ENCODE assay signal across 8 cellular contexts in the genomic region with DNA sequence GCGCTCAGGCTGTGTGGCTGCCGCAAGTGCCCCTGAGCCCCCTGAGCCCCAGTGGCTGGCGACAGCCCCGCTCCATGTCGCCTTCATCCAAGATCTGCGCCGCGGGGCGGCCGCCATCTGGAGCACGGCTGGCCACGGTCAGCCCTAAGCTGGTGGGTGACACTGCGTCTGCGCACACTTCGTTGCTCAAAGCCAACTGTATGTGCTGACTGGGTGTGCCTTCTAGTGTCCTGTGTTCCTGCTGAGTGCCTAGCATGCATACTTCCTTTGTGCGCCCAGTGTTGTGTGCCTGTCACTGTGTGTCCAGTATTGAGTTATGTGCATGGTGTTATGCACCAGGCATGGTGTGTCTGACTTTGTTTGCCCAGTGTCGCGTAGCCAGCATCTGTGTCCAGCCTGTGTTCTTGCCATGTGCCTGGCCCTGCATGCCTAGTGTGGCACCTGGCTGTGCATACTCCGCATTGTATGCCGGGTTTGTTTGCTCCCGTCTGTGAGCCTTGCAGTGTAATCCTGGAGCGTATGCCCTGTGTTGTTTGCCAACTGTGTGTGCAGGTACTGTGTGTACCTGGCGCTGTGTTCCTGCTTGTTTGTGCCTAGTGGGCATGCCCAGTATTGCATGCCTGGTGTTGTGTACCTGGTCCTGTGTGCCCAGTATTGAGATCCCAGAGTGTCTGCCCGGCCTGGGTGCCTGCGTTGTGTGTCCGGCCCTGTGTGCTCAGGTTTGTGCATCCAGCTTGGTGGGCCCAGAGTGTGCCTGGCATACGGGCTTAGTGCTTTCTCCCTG. TPM values are rescaled to one million over a fixed set of nuclear protein-coding genes. Genes with fewer than 3 reads are reported as not detected.
DNase-seq lines count a peak whose midpoint lies in the region; ATAC-seq, FAIRE-seq and TF ChIP-seq lines count a peak whose summit lies in the region.

No MANE protein-coding gene starts in this region.

- no peaks in the 10 kb centered on the region for H4K20me1 ChIP-seq in HepG2 (ENCODE audit: insufficient read depth, low read length)

- peak overlapping the region; percentile 48 for H3K4me3 ChIP-seq in WERI-Rb-1 (ENCODE audit: low read depth, low read length)
- H3K4me3 ChIP-seq in HepG2 (replicated peaks in 1 of 3; ENCODE audit: insufficient read depth in 1 of 3, low read depth in 2 of 3, low read length in 3 of 3) = no peak overlapping the region

- POLR2A ChIA-PET in HepG2 (lab: Yijun Ruan, JAX) = no interaction called here

- H3K4me1 ChIP-seq in HepG2 (ENCODE audit: insufficient read depth, low read length) = no peaks in the 10 kb centered on the region

- H3K36me3 ChIP-seq in WERI-Rb-1 (no peaks in the 10 kb centered on the region), HepG2 (replicated peaks in 1 of 2; ENCODE audit: control insufficient read depth in 1 of 2, insufficient read depth in 2 of 2, low read length in 2 of 2) (no peaks in the 10 kb centered on the region)

- intact Hi-C loops in HepG2 (cut with micrococcal nuclease; ENCODE audit: unreplicated experiment) = loop anchor here (5.0 kb wide), 1 partner anchor 403 kb away; no protein-coding TSS in a partner anchor
- intact Hi-C loops in activated T-helper 1 cell treated with anti-CD3 and anti-CD28 coated beads, Interleukin-12 subunit alpha, Interleukin-12 subunit beta, Interleukin-2, Interleukin-4 antibody, amounts not matched to agents 30 ng/mL and 10 ng/mL and 1 ng/mL, durations not matched to agents 14 hours and 24 hours and 36 hours (cut with micrococcal nuclease) = no loop called here

- 19% methylated on average over 4 of the region's 27 CpGs for WGBS in HepG2 (ENCODE audit: low lambda C conversion rate)

- H3K9ac ChIP-seq in HepG2 (ENCODE audit: insufficient read depth, low read depth, low read length) = no peak overlapping the region

- H3K9me3 ChIP-seq in WERI-Rb-1 (ENCODE audit: severe bottlenecking) (no peaks in the 10 kb centered on the region), HepG2 (ENCODE audit: low read length) (no peaks in the 10 kb centered on the region)

- in situ Hi-C loops in HepG2 (cut with HindIII; ENCODE audit: extremely low pct_ligation_motif_present, low pct_unique_long_range_greater_than_20kb) = no loop called here
- in situ Hi-C loops in GM13976 (cut with MboI; ENCODE audit: low sequenced_read_pairs, unreplicated experiment) = no loop called here

- no peaks in the 10 kb centered on the region for H3K27me3 ChIP-seq in WERI-Rb-1 (ENCODE audit: insufficient read depth, low read depth, severe bottlenecking)
- H3K27me3 ChIP-seq in HepG2 (ENCODE audit: control insufficient read depth in 1 of 2, insufficient read depth in 2 of 2, low read length in 2 of 2) = peaks cover 0 to 2% of the 10 kb centered on the region in 2 experiments; a peak in 1 of 5 replicates

- H3K4me1 Mint-ChIP-seq in activated T-helper 1 cell treated with anti-CD3 and anti-CD28 coated beads, Interleukin-12 subunit alpha, Interleukin-12 subunit beta, Interleukin-2, Interleukin-4 antibody, amounts not matched to agents 30 ng/mL and 10 ng/mL and 1 ng/mL, durations not matched to agents 14 hours and 24 hours and 36 hours (ENCODE audit: low read depth) = no peaks in the 10 kb centered on the region

- TF ChIP-seq POLR2A in HepG2 (IDR thresholded peaks at IDR 0.05; ENCODE audit: insufficient read depth in 1 of 2, low read depth in 2 of 2, low read length in 2 of 2) = no peak

- CTCF ChIA-PET in HepG2 (lab: Yijun Ruan, JAX; ENCODE audit: low intra/inter-chr PET ratio, low total read pairs) = no interaction called here

- H3K27me3 Mint-ChIP-seq in activated T-helper 1 cell treated with anti-CD3 and anti-CD28 coated beads, Interleukin-12 subunit alpha, Interleukin-12 subunit beta, Interleukin-2, Interleukin-4 antibody, amounts not matched to agents 30 ng/mL and 10 ng/mL and 1 ng/mL, durations not matched to agents 14 hours and 24 hours and 36 hours (ENCODE audit: insufficient read depth) = peaks cover 12% of the 10 kb centered on the region

- H3K4me3 Mint-ChIP-seq in activated T-helper 1 cell treated with anti-CD3 and anti-CD28 coated beads, Interleukin-12 subunit alpha, Interleukin-12 subunit beta, Interleukin-2, Interleukin-4 antibody, amounts not matched to agents 30 ng/mL and 10 ng/mL and 1 ng/mL, durations not matched to agents 14 hours and 24 hours and 36 hours = no peak overlapping the region

- no peak for TF ChIP-seq RAD21 in HepG2 (CRISPR knock-in tag; IDR thresholded peaks at IDR 0.05)

- H3K4me2 ChIP-seq in HepG2 (ENCODE audit: low read depth, low read length) = no peak overlapping the region

- H3K27ac Mint-ChIP-seq in activated T-helper 1 cell treated with anti-CD3 and anti-CD28 coated beads, Interleukin-12 subunit alpha, Interleukin-12 subunit beta, Interleukin-2, Interleukin-4 antibody, amounts not matched to agents 30 ng/mL and 10 ng/mL and 1 ng/mL, durations not matched to agents 14 hours and 24 hours and 36 hours = no peak overlapping the region

- no peaks in the 10 kb centered on the region for H3K36me3 Mint-ChIP-seq in activated T-helper 1 cell treated with anti-CD3 and anti-CD28 coated beads, Interleukin-12 subunit alpha, Interleukin-12 subunit beta, Interleukin-2, Interleukin-4 antibody, amounts not matched to agents 30 ng/mL and 10 ng/mL and 1 ng/mL, durations not matched to agents 14 hours and 24 hours and 36 hours (ENCODE audit: low read depth)

- H2AFZ ChIP-seq in HepG2 (ENCODE audit: low read length) = no peak overlapping the region

- TF ChIP-seq CTCF in WERI-Rb-1 (IDR thresholded peaks at IDR 0.05; ENCODE audit: low read depth, low read length) = peak; percentile 49
- TF ChIP-seq CTCF in HepG2 (CRISPR knock-in tag; IDR thresholded peaks at IDR 0.05) = no peak
- TF ChIP-seq CTCF in GM13976 (IDR thresholded peaks at IDR 0.05; ENCODE audit: borderline replicate concordance, control extremely low read depth, extremely low read depth, insufficient read depth, missing control alignments) = no peak

- no peaks in the 10 kb centered on the region for H3K9me3 Mint-ChIP-seq in activated T-helper 1 cell treated with anti-CD3 and anti-CD28 coated beads, Interleukin-12 subunit alpha, Interleukin-12 subunit beta, Interleukin-2, Interleukin-4 antibody, amounts not matched to agents 30 ng/mL and 10 ng/mL and 1 ng/mL, durations not matched to agents 14 hours and 24 hours and 36 hours

- ATAC-seq in HepG2 = peak; percentile 29

- TF ChIP-seq EP300 in HepG2 (IDR thresholded peaks at IDR 0.05; ENCODE audit: low read depth in 2 of 2, low read length in 2 of 2) (no peak), HepG2 (CRISPR knock-in tag; IDR thresholded peaks at IDR 0.05; ENCODE audit: borderline replicate concordance) (no peak)

- H3K27ac ChIP-seq in WERI-Rb-1 (peak overlapping the region; percentile 61), HepG2 (ENCODE audit: extremely low read length, insufficient read depth, low read length) (no peak overlapping the region)

- no peaks in the 10 kb centered on the region for H3K79me2 ChIP-seq in HepG2 (ENCODE audit: insufficient read depth, low read length)

- no peak for FAIRE-seq in HepG2 (lab: Jason Lieb, UNC)

- peak; percentile 49 for DNase-seq in Ammon's horn (ENCODE audit: low spot score)
- DNase-seq in HK-2 (ENCODE audit: unreplicated experiment) = peak; percentile 13
- DNase-seq in WERI-Rb-1 = peak; percentile 91
- DNase-seq in HepG2 (ENCODE audit: low spot score) = no peak
- DNase-seq in activated T-helper 1 cell treated with anti-CD3 and anti-CD28 coated beads, Interleukin-12 subunit alpha, Interleukin-12 subunit beta, Interleukin-2, Interleukin-4 antibody, amounts not matched to agents 30 ng/mL and 10 ng/mL and 1 ng/mL, durations not matched to agents 14 hours and 24 hours and 36 hours (ENCODE audit: low spot score) = no peak
- no peak for DNase-seq in HuH-7.5 (ENCODE audit: low spot score)
- DNase-seq in GM13976 (ENCODE audit: low spot score) = no peak
- no peak for DNase-seq in A172 (ENCODE audit: low spot score)

- no TSS peak for BruUV-seq in HepG2 (replicated peaks; lab: Mats Ljungman, UMichigan)

RNA-seq across cellular contexts. Expression of a gene that starts 54.7 kb away (rescaled TPM):
- total RNA-seq in HepG2 (2016; rRNA removed; fragmentation: Illumina TruSeq; extraction: Trizol) = 1.3 and 1.4 TPM in 2 replicates
- 0.26 and 0.40 TPM in 2 replicates for total RNA-seq in HepG2 (2016; cell fraction: cytosol; rRNA removed; fragmentation: Illumina TruSeq; extraction: Trizol; ENCODE audit: low read depth)
- total RNA-seq in HepG2 (2016; cell fraction: insoluble cytoplasmic fraction; rRNA removed; fragmentation: Illumina TruSeq; extraction: Trizol) = 0.98 and 1.3 TPM in 2 replicates
- 1.1 TPM in 2 replicates for total RNA-seq in HepG2 (2016; cell fraction: membrane; rRNA removed; fragmentation: Illumina TruSeq; extraction: Trizol)
- 1.7 and 3.3 TPM in 2 replicates for total RNA-seq in HepG2 (2016; cell fraction: nucleus; rRNA removed; fragmentation: Illumina TruSeq; extraction: Trizol)
- 1.4 and 1.8 TPM in 2 replicates for polyA plus RNA-seq in HepG2 (2011; rRNA removed)
- 1.5 and 1.6 TPM in 2 replicates for polyA plus RNA-seq in HepG2 (2011; cell fraction: cytosol; rRNA removed)
- polyA plus RNA-seq in HepG2 (2011; cell fraction: nucleus; rRNA removed) = 2.7 and 3.3 TPM in 2 replicates
- 2.4 and 2.8 TPM in 2 replicates for polyA plus RNA-seq in HepG2 (2012)
- polyA plus RNA-seq in HepG2 (2016; cell fraction: cytosol; fragmentation: Illumina TruSeq; extraction: Trizol; ENCODE audit: low read depth) = 0.25 and 0.31 TPM in 2 replicates
- polyA plus RNA-seq in HepG2 (2016; cell fraction: insoluble cytoplasmic fraction; fragmentation: Illumina TruSeq; extraction: Trizol; ENCODE audit: low read depth) = 0.92 and 1.1 TPM in 2 replicates
- 0.74 and 0.96 TPM in 2 replicates for polyA plus RNA-seq in HepG2 (2016; cell fraction: membrane; fragmentation: Illumina TruSeq; extraction: Trizol; ENCODE audit: low read depth)
- 2.1 and 2.2 TPM in 2 replicates for polyA plus RNA-seq in HepG2 (2016; cell fraction: nucleus; fragmentation: Illumina TruSeq; extraction: Trizol; ENCODE audit: insufficient read depth, low read depth)
- 1.5 and 3.8 TPM in 2 replicates for polyA minus RNA-seq in HepG2 (2011; rRNA and poly(A)+ RNA removed; ENCODE audit: low replicate concordance)
- polyA minus RNA-seq in HepG2 (2011; cell fraction: cytosol; rRNA and poly(A)+ RNA removed) = 0.79 and 0.89 TPM in 2 replicates
- 2.7 and 3.2 TPM in 2 replicates for polyA minus RNA-seq in HepG2 (2011; cell fraction: nucleus; rRNA and poly(A)+ RNA removed)
- total RNA-seq in activated T-helper 1 cell treated with anti-CD3 and anti-CD28 coated beads, Interleukin-12 subunit alpha, Interleukin-12 subunit beta, Interleukin-2, Interleukin-4 antibody, amounts not matched to agents 30 ng/mL and 10 ng/mL and 1 ng/mL, durations not matched to agents 14 hours and 24 hours and 36 hours = not detected in 2 replicates
- 0.10 and 0.19 TPM in 2 replicates for total RNA-seq in A172 (2014; rRNA removed; shearing (Covaris generic))

Comparison
In these comparisons a context has a peak if more than half of its experiments do, and no peak if none do; other contexts are left out.
1. DNase-seq: peak in Ammon's horn (single experiment), HK-2 (single experiment) and WERI-Rb-1 (single experiment); none in HepG2 (single experiment), activated T-helper 1 cell treated with anti-CD3 and anti-CD28 coated beads, Interleukin-12 subunit alpha, Interleukin-12 subunit beta, Interleukin-2, Interleukin-4 antibody, amounts not matched to agents 30 ng/mL and 10 ng/mL and 1 ng/mL, durations not matched to agents 14 hours and 24 hours and 36 hours (single experiment), HuH-7.5 (single experiment), GM13976 (single experiment) and A172 (single experiment).